Comparison of ENCODE assay signal across 8 cellular contexts in genomic region chr2:15588329-15588919, GRCh38. TPM values are rescaled to one million over a fixed set of nuclear protein-coding genes. Genes with fewer than 3 reads are reported as not detected.
A peak's percentile ranks its signal among the peaks of the same experiment; 100 is the strongest.
DNase-seq lines count a peak whose midpoint lies in the region; ATAC-seq lines count a peak whose summit lies in the region.

No MANE protein-coding gene starts in this region.

- DNase-seq in ELR (ENCODE audit: low read depth) (peak; percentile 70), M059J (ENCODE audit: low read depth) (peak; percentile 61), SHP77 (lab: John Stamatoyannopoulos, UW) (peak; percentile 74 to 86), dermis blood vessel endothelial cell (peak; percentile 88), middle frontal gyrus (ENCODE audit: extremely low spot score, low spot score) (peak; percentile 39), NOMO-1 (lab: John Stamatoyannopoulos, UW; ENCODE audit: unreplicated experiment in 2 of 2) (no peak)

- no peak for ATAC-seq in HG03442 (IDR thresholded peaks at IDR 0.05; ENCODE audit: unreplicated experiment)
- ATAC-seq in HG03196 (IDR thresholded peaks at IDR 0.05; ENCODE audit: unreplicated experiment), result no peak

RNA-seq across cellular contexts. Expression of gene DDX1, which starts 3.2 kb away (rescaled TPM):
- 56.4 and 89.4 TPM in 2 replicates for total RNA-seq in M059J (2014; rRNA removed; shearing (Covaris generic))
- 87.3 and 126 TPM in 2 replicates for total RNA-seq in dermis blood vessel endothelial cell

RNA-seq across cellular contexts. Expression of gene NBAS, which starts 27.3 kb away (rescaled TPM):
- total RNA-seq in M059J (2014; rRNA removed; shearing (Covaris generic)), result 22.2 and 36.6 TPM in 2 replicates
- total RNA-seq in dermis blood vessel endothelial cell, result 101 and 108 TPM in 2 replicates

Comparison
In these comparisons a context has a peak if more than half of its experiments do, and no peak if none do; other contexts are left out.
1. DNase-seq: peak in ELR (single experiment), M059J (single experiment), SHP77 (2 of 2), dermis blood vessel endothelial cell (single experiment) and middle frontal gyrus (single experiment); none in NOMO-1 (0 of 2).